Comparison of ENCODE assay signal across 8 cellular contexts in the genomic region with DNA sequence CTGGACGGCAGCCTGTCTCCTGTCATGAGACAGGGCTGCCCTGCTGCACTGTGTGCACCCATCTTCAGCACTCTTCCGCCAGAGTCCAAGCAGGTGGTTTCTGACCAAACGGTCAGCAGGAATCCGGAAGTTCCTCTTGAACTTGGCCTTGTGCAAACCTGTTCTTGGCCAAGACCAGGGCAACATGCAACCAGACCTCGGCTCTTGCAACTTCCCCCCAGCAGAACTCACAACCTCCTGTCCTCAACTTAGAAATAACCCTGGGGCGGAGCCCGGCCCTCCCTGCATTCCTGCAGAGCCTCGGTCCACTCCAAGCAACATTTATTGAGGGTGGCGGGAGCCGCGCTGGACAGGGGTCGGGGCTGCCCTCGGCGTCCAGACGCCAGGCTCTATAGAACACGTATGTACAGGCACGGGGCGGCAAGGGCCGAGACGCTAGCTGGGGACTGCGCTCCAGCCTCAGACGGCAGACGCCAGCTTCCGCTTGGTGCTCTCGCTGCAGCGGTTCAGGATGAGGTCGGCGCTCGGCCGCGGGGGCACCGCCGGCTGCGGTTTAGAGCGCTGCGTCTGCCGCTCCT.
DNase-seq lines count a peak whose midpoint lies in the region; ATAC-seq and TF ChIP-seq lines count a peak whose summit lies in the region.
"Not testable (repeated sequence)": the region's sequence is repeated elsewhere in the genome, so short reads cannot be mapped to it uniquely, and the experiment has no call there.

No MANE protein-coding gene starts in this region.

- intact Hi-C loops in CD4-positive, alpha-beta T cell (cut with DNase I, micrococcal nuclease); right cardiac atrium (cut with DNase I): not testable (repeated sequence)

- CTCF ChIA-PET in CD4-positive, alpha-beta T cell (lab: Charles Lee): not testable (repeated sequence)

- not testable (repeated sequence) for H3K27me3 ChIP-seq in CD4-positive, alpha-beta T cell (ENCODE audit: control insufficient read depth, insufficient read depth, low read length); Peyer's patch; right cardiac atrium (ENCODE audit: control insufficient read depth, insufficient read depth); neutrophil

- not testable (repeated sequence) for TF ChIP-seq POLR2A in Peyer's patch (IDR thresholded peaks at IDR 0.05)

- H3K4me1 Mint-ChIP-seq in CD4-positive, alpha-beta T cell (ENCODE audit: low read depth); activated T-cell treated with anti-CD3 and anti-CD28 coated beads, Interleukin-2, amount 50 U/mL, for 24 hours (ENCODE audit: low read depth); stimulated activated memory B cell treated with anti-CD40 and anti-IgM and Interleukin-4, amounts not matched to agents 10 μg/mL and 1 μg/mL and 100 μg/mL, for 72 hours: not testable (repeated sequence)

- DNase-seq in CD4-positive, alpha-beta T cell: peak in 9 of 10 experiments; percentile 8 to 61 (median 30)
- DNase-seq in Peyer's patch (peak in 2 of 3 donors; percentile 52 to 73), right cardiac atrium (peak; percentile 24 to 84 (median 78))
- peak; percentile 66 for DNase-seq in activated T-cell treated with anti-CD3 and anti-CD28 coated beads, Interleukin-2, amount 50 U/mL, for 24 hours
- DNase-seq in choroid plexus epithelial cell (ENCODE audit: low read depth): not testable (repeated sequence)

- not testable (repeated sequence) for ATAC-seq in CD4-positive, alpha-beta T cell (ENCODE audit: poor library complexity); stimulated activated memory B cell treated with anti-CD40 and anti-IgM and Interleukin-4, amounts not matched to agents 10 μg/mL and 1 μg/mL and 100 μg/mL, for 72 hours
- ATAC-seq in HG02938 (IDR thresholded peaks at IDR 0.05; ENCODE audit: unreplicated experiment) (peak; percentile 9), right cardiac atrium (peak in 1 of 2 donors; percentile 21)

- not testable (repeated sequence) for TF ChIP-seq CTCF in CD4-positive, alpha-beta T cell (IDR thresholded peaks at IDR 0.05); Peyer's patch (IDR thresholded peaks at IDR 0.05); choroid plexus epithelial cell (conservative IDR thresholded peaks at IDR 0.05; ENCODE audit: low read depth, low read length); neutrophil (IDR thresholded peaks at IDR 0.05)

- not testable (repeated sequence) for H3K9me3 ChIP-seq in CD4-positive, alpha-beta T cell (ENCODE audit: control insufficient read depth, low read length); Peyer's patch; right cardiac atrium (ENCODE audit: control insufficient read depth, low read length); neutrophil

- H3K4me3 ChIP-seq in Peyer's patch (peak overlapping the region; percentile 10 to 50 (median 41)), choroid plexus epithelial cell (ENCODE audit: low read depth, low read length) (peak overlapping the region; percentile 44), right cardiac atrium (ENCODE audit: low read length) (peak overlapping the region; percentile 49), neutrophil (ENCODE audit: low read depth in 1 of 2, low read length in 1 of 2) (peak overlapping the region; percentile 23 to 48)

- under 1% methylated on average over 19 of the region's 37 CpGs for WGBS in right cardiac atrium

- not testable (repeated sequence) for H3K27me3 Mint-ChIP-seq in CD4-positive, alpha-beta T cell; activated T-cell treated with anti-CD3 and anti-CD28 coated beads, Interleukin-2, amount 50 U/mL, for 24 hours; stimulated activated memory B cell treated with anti-CD40 and anti-IgM and Interleukin-4, amounts not matched to agents 10 μg/mL and 1 μg/mL and 100 μg/mL, for 72 hours

- H3K4me1 ChIP-seq in Peyer's patch; right cardiac atrium (ENCODE audit: control insufficient read depth, insufficient read depth, low read length): not testable (repeated sequence)
- peaks cover 8 to 13% of the 10 kb centered on the region in 2 experiments for H3K4me1 ChIP-seq in neutrophil (ENCODE audit: control insufficient read depth in 1 of 2, insufficient read depth in 1 of 2, low read depth in 1 of 2, low read length in 1 of 2)

- H3K36me3 ChIP-seq in Peyer's patch, neutrophil: not testable (repeated sequence)

- not testable (repeated sequence) for H3K27ac ChIP-seq in CD4-positive, alpha-beta T cell (ENCODE audit: low read depth, low read length)
- H3K27ac ChIP-seq in Peyer's patch: peak overlapping the region in 3 of 4 donors; percentile 57 to 82 (median 68)
- peak overlapping the region; percentile 70 for H3K27ac ChIP-seq in right cardiac atrium (ENCODE audit: low read length)
- peak overlapping the region; percentile 81 for H3K27ac ChIP-seq in neutrophil

- not testable (repeated sequence) for H3K9me3 Mint-ChIP-seq in CD4-positive, alpha-beta T cell; activated T-cell treated with anti-CD3 and anti-CD28 coated beads, Interleukin-2, amount 50 U/mL, for 24 hours; stimulated activated memory B cell treated with anti-CD40 and anti-IgM and Interleukin-4, amounts not matched to agents 10 μg/mL and 1 μg/mL and 100 μg/mL, for 72 hours

- H3K36me3 Mint-ChIP-seq in CD4-positive, alpha-beta T cell (ENCODE audit: low read depth); activated T-cell treated with anti-CD3 and anti-CD28 coated beads, Interleukin-2, amount 50 U/mL, for 24 hours (ENCODE audit: low read depth); stimulated activated memory B cell treated with anti-CD40 and anti-IgM and Interleukin-4, amounts not matched to agents 10 μg/mL and 1 μg/mL and 100 μg/mL, for 72 hours: not testable (repeated sequence)

- H3K27ac Mint-ChIP-seq in CD4-positive, alpha-beta T cell; activated T-cell treated with anti-CD3 and anti-CD28 coated beads, Interleukin-2, amount 50 U/mL, for 24 hours; stimulated activated memory B cell treated with anti-CD40 and anti-IgM and Interleukin-4, amounts not matched to agents 10 μg/mL and 1 μg/mL and 100 μg/mL, for 72 hours: not testable (repeated sequence)

- H3K4me3 Mint-ChIP-seq in CD4-positive, alpha-beta T cell: peak overlapping the region; percentile 11
- H3K4me3 Mint-ChIP-seq in activated T-cell treated with anti-CD3 and anti-CD28 coated beads, Interleukin-2, amount 50 U/mL, for 24 hours: peak overlapping the region; percentile 61
- peak overlapping the region; percentile 48 for H3K4me3 Mint-ChIP-seq in stimulated activated memory B cell treated with anti-CD40 and anti-IgM and Interleukin-4, amounts not matched to agents 10 μg/mL and 1 μg/mL and 100 μg/mL, for 72 hours

- POLR2A ChIA-PET in CD4-positive, alpha-beta T cell (lab: Charles Lee): not testable (repeated sequence)

Comparison
In these comparisons a context has a peak if more than half of its experiments do, and no peak if none do; other contexts are left out.
1. H3K4me3 Mint-ChIP-seq: peak in every context shown above with its lines; median percentile 61 in activated T-cell treated with anti-CD3 and anti-CD28 coated beads, Interleukin-2, amount 50 U/mL, for 24 hours; 48 in stimulated activated memory B cell treated with anti-CD40 and anti-IgM and Interleukin-4, amounts not matched to agents 10 μg/mL and 1 μg/mL and 100 μg/mL, for 72 hours; 11 in CD4-positive, alpha-beta T cell.